In the genomic region with DNA sequence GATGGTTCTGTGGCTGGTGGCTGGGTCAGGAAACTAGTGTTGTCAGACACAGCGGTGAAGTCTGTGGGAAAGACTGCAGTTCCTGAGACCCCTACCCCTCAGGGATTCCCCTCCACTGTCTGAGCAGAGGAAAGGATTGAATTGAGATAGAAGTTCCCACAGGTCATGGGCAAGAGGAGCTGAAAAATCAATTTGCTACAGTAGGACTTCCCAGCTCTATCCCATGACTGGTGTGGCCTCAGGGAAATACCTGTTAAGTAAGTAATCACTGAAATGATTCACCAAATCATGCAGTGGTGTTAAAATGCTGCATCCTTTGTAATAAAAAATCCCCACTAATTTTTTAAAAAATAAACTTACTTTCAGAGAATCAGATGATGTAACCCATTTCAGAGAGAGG, we compare ENCODE assay signal across 28 cellular contexts. TPM values are rescaled to one million over a fixed set of nuclear protein-coding genes. Genes with fewer than 3 reads are reported as not detected.
DNase-seq lines count a peak whose midpoint lies in the region; ATAC-seq and TF ChIP-seq lines count a peak whose summit lies in the region.
"Had no signal": no experiment of that assay in that cellular context is flagged by ENCODE, and none has a peak within 500 bp of the region (broad histone marks: within the 10 kb centered on the region; RNA-seq: fewer than 3 reads in every experiment).

No MANE protein-coding gene starts in this region.

- H3K9ac ChIP-seq in trophoblast cell (ENCODE audit: low read length), result no peak overlapping the region

- no peak overlapping the region for H2BK5ac ChIP-seq in trophoblast cell (ENCODE audit: low read depth, low read length, poor library complexity)

- H3K4me1 ChIP-seq in trophoblast cell (ENCODE audit: control insufficient read depth in 1 of 2, insufficient read depth in 2 of 2, low read length in 2 of 2), result no peaks in the 10 kb centered on the region
- H3K4me1 ChIP-seq: uterus had no signal

- H3K18ac ChIP-seq in trophoblast cell (ENCODE audit: low read length), result no peak overlapping the region

- ATAC-seq in GM18868 (IDR thresholded peaks at IDR 0.05; ENCODE audit: unreplicated experiment), result peak; percentile 66
- no peak for ATAC-seq in stimulated activated effector memory CD8-positive, alpha-beta T cell treated with anti-CD3 and anti-CD28 coated beads, Interleukin-12 subunit alpha, Interleukin-12 subunit beta, amount 100 ng/mL, for 72 hours
- ATAC-seq in GM19452 (IDR thresholded peaks at IDR 0.05; ENCODE audit: unreplicated experiment), result no peak
- ATAC-seq: activated naive CD8-positive, alpha-beta T cell treated with anti-CD3 and anti-CD28 coated beads, Interleukin-2, amount 50 U/mL, for 24 hours; heart left ventricle had no signal

- no peaks in the 10 kb centered on the region for H3K79me2 ChIP-seq in trophoblast cell (ENCODE audit: control insufficient read depth, insufficient read depth, low read length, poor library complexity)

- no peak overlapping the region for H3K4me3 Mint-ChIP-seq in stimulated activated effector memory CD8-positive, alpha-beta T cell treated with anti-CD3 and anti-CD28 coated beads, Interleukin-12 subunit alpha, Interleukin-12 subunit beta, amount 100 ng/mL, for 72 hours
- H3K4me3 Mint-ChIP-seq in activated T-helper 1 cell treated with anti-CD3 and anti-CD28 coated beads, Interleukin-12 subunit alpha, Interleukin-12 subunit beta, Interleukin-2, Interleukin-4 antibody, amounts not matched to agents 30 ng/mL and 10 ng/mL and 1 ng/mL, durations not matched to agents 14 hours and 24 hours and 36 hours, result no peak overlapping the region
- H3K4me3 Mint-ChIP-seq: activated naive CD8-positive, alpha-beta T cell treated with anti-CD3 and anti-CD28 coated beads, Interleukin-2, amount 50 U/mL, for 24 hours; CD14-positive monocyte had no signal

- H4K12ac ChIP-seq in trophoblast cell (ENCODE audit: low read depth, low read length), result no peak overlapping the region

- no peak overlapping the region for H2AFZ ChIP-seq in trophoblast cell (ENCODE audit: insufficient read depth, low read length, poor library complexity)

- POLR2A ChIA-PET in RWPE1 (lab: Yijun Ruan, JAX; ENCODE audit: low non-redundant PET), result no interaction called here

- H3K27ac Mint-ChIP-seq in stimulated activated effector memory CD8-positive, alpha-beta T cell treated with anti-CD3 and anti-CD28 coated beads, Interleukin-12 subunit alpha, Interleukin-12 subunit beta, amount 100 ng/mL, for 72 hours, result no peak overlapping the region
- H3K27ac Mint-ChIP-seq in activated T-helper 1 cell treated with anti-CD3 and anti-CD28 coated beads, Interleukin-12 subunit alpha, Interleukin-12 subunit beta, Interleukin-2, Interleukin-4 antibody, amounts not matched to agents 30 ng/mL and 10 ng/mL and 1 ng/mL, durations not matched to agents 14 hours and 24 hours and 36 hours, result no peak overlapping the region
- H3K27ac Mint-ChIP-seq: activated naive CD8-positive, alpha-beta T cell treated with anti-CD3 and anti-CD28 coated beads, Interleukin-2, amount 50 U/mL, for 24 hours; progenitor cell of endocrine pancreas had no signal

- no peak overlapping the region for H3K14ac ChIP-seq in trophoblast cell (ENCODE audit: low read length)

- intact Hi-C loops in activated T-helper 1 cell treated with anti-CD3 and anti-CD28 coated beads, Interleukin-12 subunit alpha, Interleukin-12 subunit beta, Interleukin-2, Interleukin-4 antibody, amounts not matched to agents 30 ng/mL and 10 ng/mL and 1 ng/mL, durations not matched to agents 14 hours and 24 hours and 36 hours (cut with micrococcal nuclease), result no loop called here

- no peak overlapping the region for H3K23ac ChIP-seq in trophoblast cell (ENCODE audit: low read length)

- no peak overlapping the region for H4K8ac ChIP-seq in trophoblast cell (ENCODE audit: low read depth, low read length)

- no peak for TF ChIP-seq CTCF in RWPE1 (conservative IDR thresholded peaks at IDR 0.05; ENCODE audit: low read depth)
- no peak for TF ChIP-seq CTCF in epithelial cell of proximal tubule (conservative IDR thresholded peaks at IDR 0.05; ENCODE audit: low read depth, low read length)

- H3K27ac ChIP-seq in RWPE1, result no peak overlapping the region
- no peak overlapping the region for H3K27ac ChIP-seq in trophoblast cell (ENCODE audit: low read depth, low read length)
- H3K27ac ChIP-seq: sigmoid colon, uterus, VCaP had no signal

- no peaks in the 10 kb centered on the region for H3K9me3 ChIP-seq in trophoblast cell (ENCODE audit: insufficient read depth, low read depth, low read length)
- H3K9me3 ChIP-seq: heart left ventricle, sigmoid colon, uterus had no signal

- no peaks in the 10 kb centered on the region for H3K4me1 Mint-ChIP-seq in stimulated activated effector memory CD8-positive, alpha-beta T cell treated with anti-CD3 and anti-CD28 coated beads, Interleukin-12 subunit alpha, Interleukin-12 subunit beta, amount 100 ng/mL, for 72 hours
- H3K4me1 Mint-ChIP-seq in activated T-helper 1 cell treated with anti-CD3 and anti-CD28 coated beads, Interleukin-12 subunit alpha, Interleukin-12 subunit beta, Interleukin-2, Interleukin-4 antibody, amounts not matched to agents 30 ng/mL and 10 ng/mL and 1 ng/mL, durations not matched to agents 14 hours and 24 hours and 36 hours (ENCODE audit: low read depth), result no peaks in the 10 kb centered on the region
- H3K4me1 Mint-ChIP-seq: activated naive CD8-positive, alpha-beta T cell treated with anti-CD3 and anti-CD28 coated beads, Interleukin-2, amount 50 U/mL, for 24 hours; CD14-positive monocyte had no signal

- H3K4ac ChIP-seq in trophoblast cell (ENCODE audit: low read depth, low read length), result no peak overlapping the region

- no peak overlapping the region for H2BK12ac ChIP-seq in trophoblast cell (ENCODE audit: low read length)

- H3K36me3 ChIP-seq in trophoblast cell (ENCODE audit: control insufficient read depth in 1 of 2, insufficient read depth in 2 of 2, low read length in 2 of 2), result no peaks in the 10 kb centered on the region
- H3K36me3 ChIP-seq: heart left ventricle, sigmoid colon, uterus had no signal

- no peaks in the 10 kb centered on the region for H3K79me1 ChIP-seq in trophoblast cell (ENCODE audit: low read length)

- no peaks in the 10 kb centered on the region for H3K27me3 ChIP-seq in trophoblast cell (ENCODE audit: insufficient read depth, low read length)
- H3K27me3 ChIP-seq: dorsolateral prefrontal cortex, heart left ventricle, sigmoid colon, uterus had no signal

- no CpG with 5 or more reads among the region's 1 CpG for WGBS in trophoblast cell (ENCODE audit: extremely low coverage, insufficient coverage, insufficient read length)

- H3K27me3 Mint-ChIP-seq in activated T-helper 1 cell treated with anti-CD3 and anti-CD28 coated beads, Interleukin-12 subunit alpha, Interleukin-12 subunit beta, Interleukin-2, Interleukin-4 antibody, amounts not matched to agents 30 ng/mL and 10 ng/mL and 1 ng/mL, durations not matched to agents 14 hours and 24 hours and 36 hours (ENCODE audit: insufficient read depth), result peaks cover 16% of the 10 kb centered on the region

- no peaks in the 10 kb centered on the region for H3K36me3 Mint-ChIP-seq in stimulated activated effector memory CD8-positive, alpha-beta T cell treated with anti-CD3 and anti-CD28 coated beads, Interleukin-12 subunit alpha, Interleukin-12 subunit beta, amount 100 ng/mL, for 72 hours
- H3K36me3 Mint-ChIP-seq in activated T-helper 1 cell treated with anti-CD3 and anti-CD28 coated beads, Interleukin-12 subunit alpha, Interleukin-12 subunit beta, Interleukin-2, Interleukin-4 antibody, amounts not matched to agents 30 ng/mL and 10 ng/mL and 1 ng/mL, durations not matched to agents 14 hours and 24 hours and 36 hours (ENCODE audit: low read depth), result no peaks in the 10 kb centered on the region
- H3K36me3 Mint-ChIP-seq: CD14-positive monocyte had no signal

- H4K91ac ChIP-seq in trophoblast cell (ENCODE audit: low read depth, low read length), result no peak overlapping the region

- CTCF ChIA-PET in RWPE1 (lab: Yijun Ruan, JAX), result no interaction called here

- H3K4me3 ChIP-seq in epithelial cell of proximal tubule (ENCODE audit: low read depth, low read length) (no peak overlapping the region), trophoblast cell (ENCODE audit: low read depth, low read length) (no peak overlapping the region)
- H3K4me3 ChIP-seq: dorsolateral prefrontal cortex, sigmoid colon, uterus had no signal

- no peak overlapping the region for H2AK5ac ChIP-seq in trophoblast cell (ENCODE audit: low read length)

- H3K4me2 ChIP-seq in trophoblast cell (ENCODE audit: low read length), result no peak overlapping the region

- DNase-seq in RWPE1 (ENCODE audit: low spot score), result peak; percentile 70
- DNase-seq in epithelial cell of proximal tubule (ENCODE audit: low read depth), result peak; percentile 63
- DNase-seq in trophoblast cell, result peak; percentile 40 to 71
- DNase-seq in stimulated activated effector memory CD8-positive, alpha-beta T cell treated with anti-CD3 and anti-CD28 coated beads, Interleukin-12 subunit alpha, Interleukin-12 subunit beta, amount 100 ng/mL, for 72 hours (ENCODE audit: low spot score in 2 of 2), result no peak
- no peak for DNase-seq in OCI-M1 (lab: John Stamatoyannopoulos, UW)
- DNase-seq in activated T-helper 1 cell treated with anti-CD3 and anti-CD28 coated beads, Interleukin-12 subunit alpha, Interleukin-12 subunit beta, Interleukin-2, Interleukin-4 antibody, amounts not matched to agents 30 ng/mL and 10 ng/mL and 1 ng/mL, durations not matched to agents 14 hours and 24 hours and 36 hours (ENCODE audit: low spot score), result no peak
- DNase-seq: activated CD4-positive, alpha-beta T cell treated with anti-CD3 and anti-CD28 coated beads for 4 hours; activated gamma-delta T cell; activated naive CD8-positive, alpha-beta T cell treated with anti-CD3 and anti-CD28 coated beads, Interleukin-2, amount 50 U/mL, for 24 hours; activated T-cell treated with anti-CD3 and anti-CD28 coated beads for 4 hours; cerebellar nuclear complex; DMS79; dorsolateral prefrontal cortex; heart left ventricle; KG1; kidney glomerular epithelial cell; NCI-H1436; NCI-H446; NCI-H82; Right ventricle myocardium superior; sigmoid colon; stimulated activated naive CD4-positive, alpha-beta T cell treated with Interleukin-2 at 50 U/mL for 16 hours; uterus had no signal

- no peak overlapping the region for H2BK120ac ChIP-seq in trophoblast cell (ENCODE audit: insufficient read depth, low read length, poor library complexity)

- no peaks in the 10 kb centered on the region for H3K9me3 Mint-ChIP-seq in stimulated activated effector memory CD8-positive, alpha-beta T cell treated with anti-CD3 and anti-CD28 coated beads, Interleukin-12 subunit alpha, Interleukin-12 subunit beta, amount 100 ng/mL, for 72 hours
- H3K9me3 Mint-ChIP-seq in activated T-helper 1 cell treated with anti-CD3 and anti-CD28 coated beads, Interleukin-12 subunit alpha, Interleukin-12 subunit beta, Interleukin-2, Interleukin-4 antibody, amounts not matched to agents 30 ng/mL and 10 ng/mL and 1 ng/mL, durations not matched to agents 14 hours and 24 hours and 36 hours, result no peaks in the 10 kb centered on the region
- H3K9me3 Mint-ChIP-seq: activated naive CD8-positive, alpha-beta T cell treated with anti-CD3 and anti-CD28 coated beads, Interleukin-2, amount 50 U/mL, for 24 hours had no signal

RNA-seq across cellular contexts. Expression of gene SPRED1, which starts 45.0 kb away (rescaled TPM):
- total RNA-seq in epithelial cell of proximal tubule, result 12.3 and 14.2 TPM in 2 replicates
- 4.4 and 4.5 TPM in 2 replicates for polyA plus RNA-seq in trophoblast cell (2013)
- total RNA-seq in activated T-helper 1 cell treated with anti-CD3 and anti-CD28 coated beads, Interleukin-12 subunit alpha, Interleukin-12 subunit beta, Interleukin-2, Interleukin-4 antibody, amounts not matched to agents 30 ng/mL and 10 ng/mL and 1 ng/mL, durations not matched to agents 14 hours and 24 hours and 36 hours, result 0.49 and 0.54 TPM in 2 replicates

Comparison
In these comparisons a context has a peak if more than half of its experiments do, and no peak if none do; other contexts are left out.
1. DNase-seq: peak in RWPE1 (single experiment), epithelial cell of proximal tubule (single experiment) and trophoblast cell (2 of 2); none in stimulated activated effector memory CD8-positive, alpha-beta T cell treated with anti-CD3 and anti-CD28 coated beads, Interleukin-12 subunit alpha, Interleukin-12 subunit beta, amount 100 ng/mL, for 72 hours (0 of 2), OCI-M1 (single experiment) and activated T-helper 1 cell treated with anti-CD3 and anti-CD28 coated beads, Interleukin-12 subunit alpha, Interleukin-12 subunit beta, Interleukin-2, Interleukin-4 antibody, amounts not matched to agents 30 ng/mL and 10 ng/mL and 1 ng/mL, durations not matched to agents 14 hours and 24 hours and 36 hours (single experiment).